24 cellular contexts compared by ENCODE assay signal in genomic region chr7:22715969-22716368, GRCh38. TPM values are rescaled to one million over a fixed set of nuclear protein-coding genes. Genes with fewer than 3 reads are reported as not detected.
DNase-seq lines count a peak whose midpoint lies in the region; ATAC-seq and TF ChIP-seq lines count a peak whose summit lies in the region.
"Had no signal": no experiment of that assay in that cellular context is flagged by ENCODE, and none has a peak within 500 bp of the region (broad histone marks: within the 10 kb centered on the region; RNA-seq: fewer than 3 reads in every experiment).

No MANE protein-coding gene starts in this region.

- intact Hi-C loops in natural killer cell (cut with micrococcal nuclease) = no loop called here

- H3K36me3 Mint-ChIP-seq in natural killer cell treated with Interleukin-12 subunit alpha and Interleukin-12 subunit beta and Interleukin-15 and Interleukin-18, amount 100 ng/mL, for 72 hours = no peaks in the 10 kb centered on the region
- no peaks in the 10 kb centered on the region for H3K36me3 Mint-ChIP-seq in natural killer cell
- peaks cover 0 to 5% of the 10 kb centered on the region in 2 donors for H3K36me3 Mint-ChIP-seq in naive B cell
- H3K36me3 Mint-ChIP-seq in activated naive CD8-positive, alpha-beta T cell treated with anti-CD3 and anti-CD28 coated beads for 36 hours = no peaks in the 10 kb centered on the region
- H3K36me3 Mint-ChIP-seq: CD4-positive, CD25-positive, alpha-beta regulatory T cell; CD8-positive, alpha-beta memory T cell had no signal

- H3K27ac Mint-ChIP-seq in natural killer cell treated with Interleukin-12 subunit alpha and Interleukin-12 subunit beta and Interleukin-15 and Interleukin-18, amount 100 ng/mL, for 72 hours = peak overlapping the region in 1 of 2 donors; percentile 22
- H3K27ac Mint-ChIP-seq in natural killer cell (no peak overlapping the region), naive B cell (peak overlapping the region in 4 of 6 donors; percentile 5 to 72 (median 44))
- H3K27ac Mint-ChIP-seq in activated naive CD8-positive, alpha-beta T cell treated with anti-CD3 and anti-CD28 coated beads for 36 hours = no peak overlapping the region
- H3K27ac Mint-ChIP-seq: CD4-positive, CD25-positive, alpha-beta regulatory T cell; CD8-positive, alpha-beta memory T cell had no signal

- peak in 1 of 2 donors; percentile 60 for ATAC-seq in natural killer cell treated with Interleukin-12 subunit alpha and Interleukin-12 subunit beta and Interleukin-15 and Interleukin-18, amount 100 ng/mL, for 72 hours
- ATAC-seq in natural killer cell (no peak), naive B cell (ENCODE audit: low read depth in 2 of 2) (no peak)
- ATAC-seq: GM12878, HCT116 had no signal

- H3K27me3 ChIP-seq in OCI-LY3 (ENCODE audit: low read depth, low read length) (no peaks in the 10 kb centered on the region), osteoblast (ENCODE audit: insufficient read depth, low read length) (no peaks in the 10 kb centered on the region)

- no peak for TF ChIP-seq CTCF in natural killer cell (IDR thresholded peaks at IDR 0.05)
- no peak for TF ChIP-seq CTCF in OCI-LY3 (IDR thresholded peaks at IDR 0.05; ENCODE audit: low read depth, low read length)
- TF ChIP-seq CTCF in osteoblast (IDR thresholded peaks at IDR 0.05; ENCODE audit: extremely low read depth, low read depth, low read length) = no peak

- peak overlapping the region; percentile 29 for H3K4me3 Mint-ChIP-seq in natural killer cell treated with Interleukin-12 subunit alpha and Interleukin-12 subunit beta and Interleukin-15 and Interleukin-18, amount 100 ng/mL, for 72 hours
- H3K4me3 Mint-ChIP-seq in natural killer cell (no peak overlapping the region), naive B cell (no peak overlapping the region)
- no peak overlapping the region for H3K4me3 Mint-ChIP-seq in activated naive CD8-positive, alpha-beta T cell treated with anti-CD3 and anti-CD28 coated beads for 36 hours
- H3K4me3 Mint-ChIP-seq: CD4-positive, CD25-positive, alpha-beta regulatory T cell; CD8-positive, alpha-beta memory T cell; HFFc6 had no signal

- H3K79me2 ChIP-seq in OCI-LY3 (ENCODE audit: low read length) (peaks cover 99% of the 10 kb centered on the region), osteoblast (ENCODE audit: insufficient read depth, low read length) (no peaks in the 10 kb centered on the region)

- H4K20me1 ChIP-seq in OCI-LY3 (ENCODE audit: insufficient read depth, low read length) = no peaks in the 10 kb centered on the region
- H4K20me1 ChIP-seq in osteoblast (ENCODE audit: insufficient read depth, low read length) = no peaks in the 10 kb centered on the region

- no peaks in the 10 kb centered on the region for H3K9me3 Mint-ChIP-seq in natural killer cell treated with Interleukin-12 subunit alpha and Interleukin-12 subunit beta and Interleukin-15 and Interleukin-18, amount 100 ng/mL, for 72 hours
- H3K9me3 Mint-ChIP-seq in natural killer cell = no peaks in the 10 kb centered on the region
- peaks cover 0 to 4% (median 0%) of the 10 kb centered on the region in 7 donors for H3K9me3 Mint-ChIP-seq in naive B cell
- no peaks in the 10 kb centered on the region for H3K9me3 Mint-ChIP-seq in activated naive CD8-positive, alpha-beta T cell treated with anti-CD3 and anti-CD28 coated beads for 36 hours
- H3K9me3 Mint-ChIP-seq: CD8-positive, alpha-beta memory T cell; HFFc6 had no signal

- peaks cover 15 to 29% of the 10 kb centered on the region in 2 donors for H3K27me3 Mint-ChIP-seq in natural killer cell treated with Interleukin-12 subunit alpha and Interleukin-12 subunit beta and Interleukin-15 and Interleukin-18, amount 100 ng/mL, for 72 hours
- H3K27me3 Mint-ChIP-seq in natural killer cell (ENCODE audit: low read depth in 2 of 2) (peaks cover 6 to 20% of the 10 kb centered on the region in 2 donors), naive B cell (no peaks in the 10 kb centered on the region)
- peaks cover 14% of the 10 kb centered on the region for H3K27me3 Mint-ChIP-seq in activated naive CD8-positive, alpha-beta T cell treated with anti-CD3 and anti-CD28 coated beads for 36 hours

- no peak overlapping the region for H2AFZ ChIP-seq in OCI-LY3 (ENCODE audit: low read depth, low read length)
- no peak overlapping the region for H2AFZ ChIP-seq in osteoblast (ENCODE audit: low read length)

- H3K4me1 Mint-ChIP-seq in natural killer cell treated with Interleukin-12 subunit alpha and Interleukin-12 subunit beta and Interleukin-15 and Interleukin-18, amount 100 ng/mL, for 72 hours (ENCODE audit: low read depth in 2 of 2) = peaks cover 8 to 26% of the 10 kb centered on the region in 2 donors
- H3K4me1 Mint-ChIP-seq in natural killer cell = no peaks in the 10 kb centered on the region
- peaks cover 43 to 91% (median 67%) of the 10 kb centered on the region in 3 donors for H3K4me1 Mint-ChIP-seq in naive B cell
- no peaks in the 10 kb centered on the region for H3K4me1 Mint-ChIP-seq in activated naive CD8-positive, alpha-beta T cell treated with anti-CD3 and anti-CD28 coated beads for 36 hours
- H3K4me1 Mint-ChIP-seq: CD4-positive, CD25-positive, alpha-beta regulatory T cell; CD8-positive, alpha-beta memory T cell had no signal

- peak overlapping the region; percentile 96 for H3K4me3 ChIP-seq in OCI-LY3 (ENCODE audit: low read length)
- H3K4me3 ChIP-seq in osteoblast (ENCODE audit: insufficient read depth, low read length) = no peak overlapping the region
- H3K4me3 ChIP-seq: GM12878 had no signal

- H3K9me3 ChIP-seq in OCI-LY3 (ENCODE audit: insufficient read depth, low read length) (no peaks in the 10 kb centered on the region), osteoblast (ENCODE audit: low read depth, low read length) (no peaks in the 10 kb centered on the region)
- H3K9me3 ChIP-seq: BE2C had no signal

- peak overlapping the region; percentile 100 for H3K9ac ChIP-seq in OCI-LY3 (ENCODE audit: low read length)

- H3K4me2 ChIP-seq in OCI-LY3 (ENCODE audit: low read length) (peak overlapping the region; percentile 98), osteoblast (ENCODE audit: insufficient read depth, low read length) (no peak overlapping the region)

- H3K4me1 ChIP-seq in OCI-LY3 (ENCODE audit: low read length) (peaks cover 81% of the 10 kb centered on the region), osteoblast (ENCODE audit: insufficient read depth, low read length) (peaks cover 23% of the 10 kb centered on the region)
- H3K4me1 ChIP-seq: BE2C had no signal

- DNase-seq in natural killer cell treated with Interleukin-12 subunit alpha and Interleukin-12 subunit beta and Interleukin-15 and Interleukin-18, amount 100 ng/mL, for 72 hours (ENCODE audit: low spot score) = no peak
- no peak for DNase-seq in natural killer cell
- DNase-seq in naive B cell = no peak
- no peak for DNase-seq in osteoblast (ENCODE audit: insufficient read length, low spot score, missing footprints)
- no peak for DNase-seq in activated gamma-delta T cell (lab: John Stamatoyannopoulos, UW)
- DNase-seq in activated naive CD8-positive, alpha-beta T cell treated with anti-CD3 and anti-CD28 coated beads for 36 hours = no peak
- DNase-seq: 8988T; BE2C; C1 segment of cervical spinal cord; CD4-positive, CD25-positive, alpha-beta regulatory T cell; CD8-positive, alpha-beta memory T cell; COR-L47; DMS 273 treated with DMSO at 0.1 percent for 48 hours; DMS53; DND-41; EL; GOT3; H7; HFFc6 had no signal

- peak overlapping the region; percentile 100 for H3K27ac ChIP-seq in OCI-LY3 (ENCODE audit: low read length)
- no peak overlapping the region for H3K27ac ChIP-seq in osteoblast (ENCODE audit: low read depth, low read length)

- H3K36me3 ChIP-seq in OCI-LY3 (replicated peaks; ENCODE audit: low read depth, low read length) = peaks cover 34% of the 10 kb centered on the region
- no peaks in the 10 kb centered on the region for H3K36me3 ChIP-seq in osteoblast (ENCODE audit: insufficient read depth, low read length)
- H3K36me3 ChIP-seq: BE2C had no signal

RNA-seq across cellular contexts. Expression of gene IL6, which starts 11.0 kb away (rescaled TPM):
- total RNA-seq in natural killer cell treated with Interleukin-12 subunit alpha and Interleukin-12 subunit beta and Interleukin-15 and Interleukin-18, amount 100 ng/mL, for 72 hours = 100 to 1,000 TPM; 151 to 253 TPM
- 1 to 10 TPM; 1.3 to 2.3 (median 1.7) TPM for total RNA-seq in natural killer cell
- polyA plus RNA-seq in naive B cell (ENCODE audit: low read depth in 6 of 6) = 10 to 100 TPM in 3 of 6 donors, 1 to 10 TPM in 3; 6.1 to 35.9 (median 9.4) TPM
- total RNA-seq in osteoblast = 37.4 and 52.8 TPM in 2 replicates
- total RNA-seq in activated naive CD8-positive, alpha-beta T cell treated with anti-CD3 and anti-CD28 coated beads for 36 hours = under 1 TPM in 1 of 2 experiments, not detected in 1; 0.60 TPM
- total RNA-seq: A673; CD4-positive, CD25-positive, alpha-beta regulatory T cell; G401; GM12878 had no signal
- polyA plus RNA-seq: CD4-positive, CD25-positive, alpha-beta regulatory T cell; CD8-positive, alpha-beta memory T cell; GM12878 had no signal

Comparison
In these comparisons a context has a peak if more than half of its experiments do, and no peak if none do; other contexts are left out.
1. RNA of gene IL6, which starts 11.0 kb away (total RNA-seq): 151 to 253 TPM in natural killer cell treated with Interleukin-12 subunit alpha and Interleukin-12 subunit beta and Interleukin-15 and Interleukin-18, amount 100 ng/mL, for 72 hours and 37.4 to 52.8 TPM in osteoblast; 1.3 to 2.3 TPM in natural killer cell and 0.60 TPM in activated naive CD8-positive, alpha-beta T cell treated with anti-CD3 and anti-CD28 coated beads for 36 hours; every median in the first group is over 10 times any median in the second.
2. H3K27ac Mint-ChIP-seq: peak in naive B cell (4 of 6); none in natural killer cell (0 of 2) and activated naive CD8-positive, alpha-beta T cell treated with anti-CD3 and anti-CD28 coated beads for 36 hours (single experiment).